In the genomic region with DNA sequence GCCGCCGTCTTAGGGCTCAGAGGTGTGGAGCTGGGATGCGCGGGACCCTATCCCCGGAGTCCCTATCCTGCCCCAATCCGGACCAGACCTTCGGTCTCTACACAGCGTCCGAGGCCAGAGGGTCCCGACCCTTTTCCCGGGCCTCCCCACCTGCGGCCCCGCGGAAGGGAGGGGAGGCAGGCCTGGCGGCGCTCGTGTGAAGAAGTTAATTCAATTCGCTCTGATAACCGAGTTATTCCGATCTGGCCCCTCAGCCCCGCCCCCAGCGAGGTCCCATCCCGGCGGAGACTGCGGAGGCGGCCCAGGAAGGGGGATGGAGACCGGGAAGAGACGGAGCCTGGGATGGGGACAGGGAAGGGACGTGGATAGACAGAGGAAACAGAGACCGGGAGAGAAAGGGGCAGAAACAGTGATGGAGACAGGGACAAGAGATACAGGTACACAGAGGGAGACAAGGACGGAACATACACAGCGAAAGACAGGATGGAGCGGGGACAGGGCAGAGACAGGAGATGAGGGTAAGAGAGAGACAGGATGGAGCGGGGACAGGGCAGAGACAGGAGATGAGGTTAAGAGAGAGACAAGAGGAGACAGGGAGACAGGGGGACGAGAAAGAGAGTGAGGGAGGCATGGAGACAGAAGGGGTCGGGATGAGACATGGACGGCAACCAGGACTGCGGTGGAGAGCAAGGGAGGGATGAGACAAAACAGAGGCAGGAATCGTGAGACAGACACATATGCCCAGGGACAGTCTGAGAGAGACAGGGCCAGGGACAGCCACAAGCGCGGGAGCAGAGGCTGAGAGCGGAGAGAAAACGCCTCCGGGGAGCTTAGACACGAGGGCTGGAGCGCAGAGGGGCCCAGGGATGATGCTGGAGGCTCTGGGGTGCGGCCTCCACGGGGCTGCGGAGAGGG, we compare ENCODE assay signal across 1 cellular context.
TF ChIP-seq lines count a peak whose summit lies in the region.

No MANE protein-coding gene starts in this region.

TF ChIP-seq in SK-N-SH, 30 proteins besides CTCF, POLR2A, EP300 and RAD21:
- peak; percentile 30; the same call in 1 of the 2 replicates for TF ChIP-seq RCOR1 (IDR thresholded peaks at IDR 0.05; ENCODE audit: low read length)
- peak; percentile 57 for TF ChIP-seq MXI1 (IDR thresholded peaks at IDR 0.05; ENCODE audit: low read depth, low read length)
- TF ChIP-seq TEAD4 (IDR thresholded peaks at IDR 0.05; ENCODE audit: borderline replicate concordance, insufficient read depth), result no peak
- TF ChIP-seq GATA2 (CRISPR knock-in tag; IDR thresholded peaks at IDR 0.05), result 0 out of 2 replicates have a peak, but pooled peaks have one; percentile 8
- TF ChIP-seq CHD2 (IDR thresholded peaks at IDR 0.05; ENCODE audit: low read length, partially characterized antibody), result peak; percentile 71
- TF ChIP-seq NRF1 (IDR thresholded peaks at IDR 0.05; ENCODE audit: low read depth, low read length), result 0 out of 2 replicates have a peak, but pooled peaks have one; percentile 11
- no peak for TF ChIP-seq MAX (IDR thresholded peaks at IDR 0.05; ENCODE audit: low read depth)
